ENCODE assay signal across 23 cellular contexts in genomic region chr14:100988956-100989355, GRCh38.
"Had no signal": no experiment of that assay in that cellular context is flagged by ENCODE, and none has a peak within 500 bp of the region (broad histone marks: within the 10 kb centered on the region; RNA-seq: fewer than 3 reads in every experiment).

No MANE protein-coding gene starts in this region.

- H3K4me3 Mint-ChIP-seq: activated naive CD8-positive, alpha-beta T cell treated with anti-CD3 and anti-CD28 coated beads for 36 hours; activated T-cell treated with anti-CD3 and anti-CD28 coated beads, Interleukin-2, amount 50 U/mL, for 24 hours; dendritic cell treated with granulocyte-macrophage colony-stimulating factor and Interleukin-4, amounts not matched to agents 40 ng/mL and 50 ng/mL, for 4 days; memory B cell; nephron; stimulated activated naive CD8-positive, alpha-beta T cell treated with anti-CD3 and anti-CD28 coated beads, Interleukin-15, Interleukin-2, amounts not matched to agents 100 ng/mL and 50 ng/mL, for 24 hours; WTC11 had no signal

- H3K27ac Mint-ChIP-seq: activated naive CD8-positive, alpha-beta T cell treated with anti-CD3 and anti-CD28 coated beads for 36 hours; activated T-cell treated with anti-CD3 and anti-CD28 coated beads, Interleukin-2, amount 50 U/mL, for 24 hours; activated T-helper 2 cell treated with anti-CD3 and anti-CD28 coated beads, Interferon-gamma antibody, Interleukin-2, Interleukin-4, amounts not matched to agents 10 μg/mL and 5 μg/mL and 100 μg/mL, durations not matched to agents 14 hours and 24 hours and 36 hours; dendritic cell treated with granulocyte-macrophage colony-stimulating factor and Interleukin-4, amounts not matched to agents 40 ng/mL and 50 ng/mL, for 4 days; memory B cell; nephron; stimulated activated naive CD8-positive, alpha-beta T cell treated with anti-CD3 and anti-CD28 coated beads, Interleukin-15, Interleukin-2, amounts not matched to agents 100 ng/mL and 50 ng/mL, for 24 hours; WTC11 had no signal

- H3K27me3 ChIP-seq: cardiac muscle cell, esophagus muscularis mucosa, gastrocnemius medialis, pancreas, thyroid gland, upper lobe of right lung had no signal

- H3K9me3 Mint-ChIP-seq: activated naive CD8-positive, alpha-beta T cell treated with anti-CD3 and anti-CD28 coated beads for 36 hours; activated T-cell treated with anti-CD3 and anti-CD28 coated beads, Interleukin-2, amount 50 U/mL, for 24 hours; activated T-helper 2 cell treated with anti-CD3 and anti-CD28 coated beads, Interferon-gamma antibody, Interleukin-2, Interleukin-4, amounts not matched to agents 10 μg/mL and 5 μg/mL and 100 μg/mL, durations not matched to agents 14 hours and 24 hours and 36 hours; dendritic cell treated with granulocyte-macrophage colony-stimulating factor and Interleukin-4, amounts not matched to agents 40 ng/mL and 50 ng/mL, for 4 days; nephron; stimulated activated naive CD8-positive, alpha-beta T cell treated with anti-CD3 and anti-CD28 coated beads, Interleukin-15, Interleukin-2, amounts not matched to agents 100 ng/mL and 50 ng/mL, for 24 hours; WTC11 had no signal

- H3K36me3 ChIP-seq: cardiac muscle cell, esophagus muscularis mucosa, gastrocnemius medialis, pancreas, thyroid gland, upper lobe of right lung had no signal

- H3K4me3 ChIP-seq: cardiac muscle cell, esophagus muscularis mucosa, gastrocnemius medialis, pancreas, thyroid gland, upper lobe of right lung had no signal

- H3K4me1 ChIP-seq: esophagus muscularis mucosa, gastrocnemius medialis, pancreas, thyroid gland, upper lobe of right lung had no signal

- H3K27ac ChIP-seq: cardiac muscle cell, esophagus muscularis mucosa, gastrocnemius medialis, pancreas, thyroid gland, upper lobe of right lung had no signal

- H3K9me3 ChIP-seq: esophagus muscularis mucosa, gastrocnemius medialis, pancreas, thyroid gland, upper lobe of right lung had no signal

- DNase-seq: activated CD8-positive, alpha-beta memory T cell treated with anti-CD3 and anti-CD28 coated beads for 24 hours; activated CD8-positive, alpha-beta memory T cell treated with anti-CD3 and anti-CD28 coated beads, Interleukin-2, amount 50 U/mL, for 4 hours; activated naive CD4-positive, alpha-beta T cell treated with Interleukin-2 at 50 U/mL for 16 hours; activated naive CD8-positive, alpha-beta T cell treated with anti-CD3 and anti-CD28 coated beads for 36 hours; activated T-cell treated with anti-CD3 and anti-CD28 coated beads, Interleukin-2, amount 50 U/mL, for 24 hours; effector CD4-positive, alpha-beta T cell; gastrocnemius medialis; left cardiac atrium; pancreas; right cardiac atrium; stimulated activated CD4-positive, alpha-beta T cell treated with anti-CD3 and anti-CD28 coated beads, Interleukin-1b, Interleukin-23, amount 100 ng/mL, for 48 hours; substantia nigra; T-helper 9 cell; thyroid gland; upper lobe of right lung had no signal

- H3K36me3 Mint-ChIP-seq: activated naive CD8-positive, alpha-beta T cell treated with anti-CD3 and anti-CD28 coated beads for 36 hours; memory B cell had no signal

- ATAC-seq: gastrocnemius medialis, left cardiac atrium, right cardiac atrium, upper lobe of right lung, WTC11 had no signal

- H3K27me3 Mint-ChIP-seq: dendritic cell treated with granulocyte-macrophage colony-stimulating factor and Interleukin-4, amounts not matched to agents 40 ng/mL and 50 ng/mL, for 4 days had no signal

- H3K4me1 Mint-ChIP-seq: activated naive CD8-positive, alpha-beta T cell treated with anti-CD3 and anti-CD28 coated beads for 36 hours; memory B cell; nephron; WTC11 had no signal
